Comparison of ENCODE assay signal across 12 cellular contexts in the genomic region with DNA sequence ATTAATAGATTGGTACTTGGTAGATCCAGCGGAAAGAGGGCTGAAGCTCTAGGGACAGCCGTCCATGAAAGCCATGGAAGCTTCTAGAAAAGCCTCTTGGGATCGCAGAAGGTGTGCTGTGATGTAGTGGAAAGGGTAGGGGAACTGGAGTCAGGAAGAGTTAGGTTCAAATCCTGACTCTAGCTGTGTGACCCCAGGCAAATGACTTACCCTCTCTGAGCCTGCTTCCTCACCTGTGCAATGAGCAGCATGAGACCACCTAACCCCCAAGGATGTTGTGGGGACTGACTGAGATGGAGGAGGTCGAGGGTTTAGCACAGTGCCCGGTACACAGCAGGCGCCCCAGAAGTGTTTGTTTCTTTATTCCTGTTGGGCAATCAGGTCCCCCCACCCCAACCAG. TPM values are rescaled to one million over a fixed set of nuclear protein-coding genes. Genes with fewer than 3 reads are reported as not detected.
DNase-seq lines count a peak whose midpoint lies in the region; TF ChIP-seq lines count a peak whose summit lies in the region.
"Had no signal": no experiment of that assay in that cellular context is flagged by ENCODE, and none has a peak within 500 bp of the region (broad histone marks: within the 10 kb centered on the region; RNA-seq: fewer than 3 reads in every experiment).

No MANE protein-coding gene starts in this region.

- H3K9me3 Mint-ChIP-seq in T-helper 1 cell treated with Interleukin-12 subunit alpha and Interleukin-12 subunit beta and Interleukin-4 antibody, amounts not matched to agents 30 μg/mL and 1 μg/mL, for 36 hours, result no peaks in the 10 kb centered on the region
- no peaks in the 10 kb centered on the region for H3K9me3 Mint-ChIP-seq in neural progenitor cell

- TF ChIP-seq EP300 in suprapubic skin (IDR thresholded peaks at IDR 0.05), result no peak

- DNase-seq in T-helper 1 cell (no peak), Karpas-422 (no peak), adipocyte (ENCODE audit: low read depth) (no peak), neural progenitor cell (ENCODE audit: low spot score) (no peak), suprapubic skin (ENCODE audit: low spot score in 2 of 2) (no peak), DMS153 (lab: John Stamatoyannopoulos, UW) (no peak), DMS114 treated with DMSO at 0.1 percent for 48 hours (lab: John Stamatoyannopoulos, UW; ENCODE audit: unreplicated experiment) (no peak)
- DNase-seq: DMS79, PC-3 had no signal

- no peaks in the 10 kb centered on the region for H3K9me2 ChIP-seq in Karpas-422 (replicated peaks; ENCODE audit: insufficient read depth, low read length)

- H3F3A ChIP-seq in neural progenitor cell (ENCODE audit: low read depth), result peaks cover 20% of the 10 kb centered on the region

- peak overlapping the region; percentile 78 for H3K4me3 Mint-ChIP-seq in T-helper 1 cell treated with Interleukin-12 subunit alpha and Interleukin-12 subunit beta and Interleukin-4 antibody, amounts not matched to agents 30 μg/mL and 1 μg/mL, for 36 hours
- peak overlapping the region; percentile 94 for H3K4me3 Mint-ChIP-seq in neural progenitor cell

- H2AFZ ChIP-seq in Karpas-422 (ENCODE audit: low read length) (no peak overlapping the region), neural progenitor cell (replicated peaks) (no peak overlapping the region)

- no peak overlapping the region for H3K27ac ChIP-seq in Karpas-422 (ENCODE audit: low read length)
- no peak overlapping the region for H3K27ac ChIP-seq in neural progenitor cell
- H3K27ac ChIP-seq in suprapubic skin, result no peak overlapping the region
- H3K27ac ChIP-seq: 22Rv1, HL-60 had no signal

- peak overlapping the region; percentile 75 for H3K27ac Mint-ChIP-seq in T-helper 1 cell treated with Interleukin-12 subunit alpha and Interleukin-12 subunit beta and Interleukin-4 antibody, amounts not matched to agents 30 μg/mL and 1 μg/mL, for 36 hours
- no peak overlapping the region for H3K27ac Mint-ChIP-seq in neural progenitor cell

- H3K9me3 ChIP-seq in Karpas-422 (ENCODE audit: low read length) (no peaks in the 10 kb centered on the region), adipocyte (ENCODE audit: control insufficient read depth, low read length) (no peaks in the 10 kb centered on the region), neural progenitor cell (ENCODE audit: low read depth) (no peaks in the 10 kb centered on the region), suprapubic skin (no peaks in the 10 kb centered on the region)

- H3K9ac ChIP-seq in Karpas-422 (ENCODE audit: low read length) (no peak overlapping the region), adipocyte (ENCODE audit: low read length) (peak overlapping the region; percentile 22), neural progenitor cell (no peak overlapping the region)

- H4K20me1 ChIP-seq in Karpas-422 (ENCODE audit: insufficient read depth, low read depth, low read length), result peaks cover 27% of the 10 kb centered on the region; the same call in 1 of the 2 replicates
- H4K20me1 ChIP-seq in neural progenitor cell (ENCODE audit: low read depth), result no peaks in the 10 kb centered on the region

- H3K4me2 ChIP-seq in Karpas-422 (ENCODE audit: low read depth, low read length, poor library complexity, severe bottlenecking), result peak overlapping the region; percentile 80
- no peak overlapping the region for H3K4me2 ChIP-seq in neural progenitor cell

- H3K4me1 ChIP-seq in Karpas-422 (ENCODE audit: low read length) (peaks cover 34% of the 10 kb centered on the region), adipocyte (ENCODE audit: control insufficient read depth, insufficient read depth, low read length) (peaks cover 13% of the 10 kb centered on the region), neural progenitor cell (peaks cover 8% of the 10 kb centered on the region), suprapubic skin (peaks cover 39% of the 10 kb centered on the region)

- TF ChIP-seq CTCF in neural progenitor cell (IDR thresholded peaks at IDR 0.05) (no peak), suprapubic skin (IDR thresholded peaks at IDR 0.05) (no peak)

- no peak for TF ChIP-seq POLR2A in suprapubic skin (IDR thresholded peaks at IDR 0.05)

- H3K4me1 Mint-ChIP-seq in T-helper 1 cell treated with Interleukin-12 subunit alpha and Interleukin-12 subunit beta and Interleukin-4 antibody, amounts not matched to agents 30 μg/mL and 1 μg/mL, for 36 hours (ENCODE audit: low read depth), result peaks cover 43% of the 10 kb centered on the region
- peaks cover 33% of the 10 kb centered on the region for H3K4me1 Mint-ChIP-seq in neural progenitor cell

- H3K4me3 ChIP-seq in Karpas-422 (ENCODE audit: low read length), result no peak overlapping the region
- no peak overlapping the region for H3K4me3 ChIP-seq in adipocyte (ENCODE audit: low read length)
- no peak overlapping the region for H3K4me3 ChIP-seq in neural progenitor cell
- H3K4me3 ChIP-seq in suprapubic skin, result no peak overlapping the region

- no peaks in the 10 kb centered on the region for H3K27me3 ChIP-seq in Karpas-422 (ENCODE audit: low read length)
- H3K27me3 ChIP-seq in adipocyte (replicated peaks; ENCODE audit: control insufficient read depth, insufficient read depth, low read length), result no peaks in the 10 kb centered on the region
- peaks cover 13% of the 10 kb centered on the region for H3K27me3 ChIP-seq in neural progenitor cell
- H3K27me3 ChIP-seq in suprapubic skin, result no peaks in the 10 kb centered on the region

- 96% methylated on average over 5 of the region's 6 CpGs for WGBS in suprapubic skin

- H3K36me3 ChIP-seq in Karpas-422 (ENCODE audit: insufficient read depth, low read length) (peaks cover 13% of the 10 kb centered on the region), adipocyte (ENCODE audit: control insufficient read depth, insufficient read depth, low read length, severe bottlenecking) (peaks cover 45% of the 10 kb centered on the region), neural progenitor cell (no peaks in the 10 kb centered on the region), suprapubic skin (peaks cover 38% of the 10 kb centered on the region)

- H3K36me3 Mint-ChIP-seq in T-helper 1 cell treated with Interleukin-12 subunit alpha and Interleukin-12 subunit beta and Interleukin-4 antibody, amounts not matched to agents 30 μg/mL and 1 μg/mL, for 36 hours (ENCODE audit: low read depth), result peaks cover 31% of the 10 kb centered on the region
- peaks cover 7% of the 10 kb centered on the region for H3K36me3 Mint-ChIP-seq in neural progenitor cell

- no peaks in the 10 kb centered on the region for H3K27me3 Mint-ChIP-seq in T-helper 1 cell treated with Interleukin-12 subunit alpha and Interleukin-12 subunit beta and Interleukin-4 antibody, amounts not matched to agents 30 μg/mL and 1 μg/mL, for 36 hours (ENCODE audit: low read depth)
- peaks cover 4% of the 10 kb centered on the region for H3K27me3 Mint-ChIP-seq in neural progenitor cell (ENCODE audit: insufficient read depth, low read depth)

- H3K79me2 ChIP-seq in Karpas-422 (ENCODE audit: low read length), result no peaks in the 10 kb centered on the region
- H3K79me2 ChIP-seq in neural progenitor cell (ENCODE audit: low read depth), result no peaks in the 10 kb centered on the region

RNA-seq across cellular contexts. Expression of a gene that starts 2.2 kb away (rescaled TPM):
- 21.2 and 22.0 TPM in 2 replicates for total RNA-seq in Karpas-422 (2014; rRNA removed; shearing (Covaris generic); ENCODE audit: low replicate concordance)
- 4.0 and 26.6 TPM in 2 replicates for total RNA-seq in neural progenitor cell (ENCODE audit: low replicate concordance)
- total RNA-seq in suprapubic skin, result 10 to 100 TPM; 43.1 to 74.8 (median 55.8) TPM

RNA-seq across cellular contexts. Expression of a gene that starts 2.7 kb away (rescaled TPM):
- total RNA-seq in Karpas-422 (2014; rRNA removed; shearing (Covaris generic); ENCODE audit: low replicate concordance), result 0.45 and 1.2 TPM in 2 replicates
- total RNA-seq in neural progenitor cell (ENCODE audit: low replicate concordance) (2.2 TPM in 1 of 2 replicates, not detected in the other), suprapubic skin (1 to 10 TPM in 3 of 4 donors, under 1 TPM in 1; 0.80 to 4.9 (median 2.3) TPM)

RNA-seq across cellular contexts. Expression of a gene that starts 8.7 kb away (rescaled TPM):
- total RNA-seq in Karpas-422 (2014; rRNA removed; shearing (Covaris generic); ENCODE audit: low replicate concordance), result 60.2 and 89.3 TPM in 2 replicates
- total RNA-seq in neural progenitor cell (ENCODE audit: low replicate concordance) (108 and 135 TPM in 2 replicates), suprapubic skin (100 to 1,000 TPM; 107 to 125 (median 110) TPM)

RNA-seq across cellular contexts. Expression of a gene that starts 11.4 kb away (rescaled TPM):
- total RNA-seq in Karpas-422 (2014; rRNA removed; shearing (Covaris generic); ENCODE audit: low replicate concordance), result 43.5 and 76.5 TPM in 2 replicates
- 21.2 and 44.0 TPM in 2 replicates for total RNA-seq in neural progenitor cell (ENCODE audit: low replicate concordance)
- 10 to 100 TPM; 29.9 to 54.1 (median 40.6) TPM for total RNA-seq in suprapubic skin

RNA-seq across cellular contexts. Expression of a gene that starts 19.1 kb away (rescaled TPM):
- total RNA-seq in Karpas-422 (2014; rRNA removed; shearing (Covaris generic); ENCODE audit: low replicate concordance), result 8.1 and 17.3 TPM in 2 replicates
- total RNA-seq in neural progenitor cell (ENCODE audit: low replicate concordance), result 4.8 and 23.1 TPM in 2 replicates
- 10 to 100 TPM in 3 of 4 donors, 1 to 10 TPM in 1; 8.0 to 16.3 (median 12.5) TPM for total RNA-seq in suprapubic skin
